In genomic region chr1:226202666-226203065, GRCh38 we compare ENCODE assay signal across 10 cellular contexts. TPM values are rescaled to one million over a fixed set of nuclear protein-coding genes. Genes with fewer than 3 reads are reported as not detected.
"Had no signal": no experiment of that assay in that cellular context is flagged by ENCODE, and none has a peak within 500 bp of the region (broad histone marks: within the 10 kb centered on the region; RNA-seq: fewer than 3 reads in every experiment).

No MANE protein-coding gene starts in this region.

RNA-seq across cellular contexts. Expression of gene MIXL1, which starts 20.8 kb away (rescaled TPM):
- total RNA-seq: natural killer cell treated with Interleukin-12 subunit alpha and Interleukin-12 subunit beta and Interleukin-15 and Interleukin-18, amount 100 ng/mL, for 72 hours; osteocyte; pancreas; posterior vena cava; pulmonary artery endothelial cell; right atrium auricular region; sciatic nerve; upper lobe of right lung; urinary bladder; uterus had no signal
- polyA plus RNA-seq: pancreas had no signal
